In the genomic region with DNA sequence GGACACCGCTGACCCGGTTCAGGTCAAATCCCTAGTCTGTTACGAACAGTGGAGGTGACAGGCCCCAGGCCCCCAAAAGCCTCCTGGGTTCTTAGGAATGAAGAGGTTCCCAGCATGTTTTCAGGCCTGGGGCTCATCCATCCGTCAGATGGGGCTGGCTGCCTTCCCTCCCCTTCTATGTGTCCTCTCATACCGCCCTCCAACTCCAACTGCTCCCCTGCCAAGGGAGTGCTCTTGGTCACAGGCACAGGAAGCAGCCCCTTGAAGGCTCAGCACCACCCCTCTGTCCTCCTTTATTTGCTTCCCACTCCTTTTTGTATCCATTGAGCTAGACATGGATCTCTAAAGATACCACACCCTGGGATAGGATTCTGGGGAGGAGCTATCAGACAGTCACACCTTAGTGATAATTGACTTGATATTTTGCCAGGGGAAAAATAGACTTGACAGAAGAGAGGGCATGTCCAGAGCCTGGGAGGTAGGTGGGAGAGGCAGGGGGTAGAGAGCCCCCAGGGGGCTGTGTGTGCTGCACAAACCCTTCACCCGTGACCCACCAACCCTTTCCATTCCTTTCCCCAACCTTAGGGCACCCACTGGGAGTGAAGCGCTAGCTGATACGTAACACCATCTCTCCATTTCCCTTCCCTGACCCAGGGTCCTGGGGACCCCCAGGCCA, we compare ENCODE assay signal across 13 cellular contexts. TPM values are rescaled to one million over a fixed set of nuclear protein-coding genes. Genes with fewer than 3 reads are reported as not detected.
A peak's percentile ranks its signal among the peaks of the same experiment; 100 is the strongest.
DNase-seq lines count a peak whose midpoint lies in the region; ATAC-seq and TF ChIP-seq lines count a peak whose summit lies in the region.
"Had no signal": no experiment of that assay in that cellular context is flagged by ENCODE, and none has a peak within 500 bp of the region (broad histone marks: within the 10 kb centered on the region; RNA-seq: fewer than 3 reads in every experiment).

No MANE protein-coding gene starts in this region.

- peak overlapping the region; percentile 39 for H3K27ac ChIP-seq in AG04450 (ENCODE audit: low read depth, low read length)
- H3K27ac ChIP-seq: VCaP had no signal

- DNase-seq in AG04450 (ENCODE audit: low read depth, low spot score) (no peak), endothelial cell (ENCODE audit: low spot score) (no peak), UCSD-AML1 (lab: John Stamatoyannopoulos, UW; ENCODE audit: unreplicated experiment) (no peak), HCEC 1CT (no peak)

- H3K27ac Mint-ChIP-seq in IgD-negative memory B cell (peak overlapping the region; percentile 58 to 73 (median 67)), endothelial cell (ENCODE audit: unreplicated experiment) (peak overlapping the region; percentile 48), nephron (peak overlapping the region; percentile 90 to 95 (median 95))
- H3K27ac Mint-ChIP-seq: activated naive CD4-positive, alpha-beta T cell treated with anti-CD3 and anti-CD28 coated beads for 36 hours; CD8-positive, alpha-beta memory T cell had no signal

- H3K4me3 Mint-ChIP-seq in IgD-negative memory B cell = no peak overlapping the region
- H3K4me3 Mint-ChIP-seq in endothelial cell (ENCODE audit: unreplicated experiment) = no peak overlapping the region
- H3K4me3 Mint-ChIP-seq in nephron = no peak overlapping the region
- H3K4me3 Mint-ChIP-seq: activated naive CD4-positive, alpha-beta T cell treated with anti-CD3 and anti-CD28 coated beads for 36 hours; CD8-positive, alpha-beta memory T cell had no signal

- H3K27me3 ChIP-seq in AG04450 (ENCODE audit: control insufficient read depth, insufficient read depth, low read length) = no peaks in the 10 kb centered on the region
- H3K27me3 ChIP-seq: thyroid gland had no signal

- no peaks in the 10 kb centered on the region; the same call in 1 of the 2 replicates for H3K9me3 ChIP-seq in AG04450 (ENCODE audit: control insufficient read depth, insufficient read depth, low read length)
- H3K9me3 ChIP-seq: thyroid gland had no signal

- H3K27me3 Mint-ChIP-seq in IgD-negative memory B cell = peaks cover 18% of the 10 kb centered on the region
- peaks cover 20% of the 10 kb centered on the region for H3K27me3 Mint-ChIP-seq in endothelial cell (ENCODE audit: unreplicated experiment)
- peaks cover 5% of the 10 kb centered on the region for H3K27me3 Mint-ChIP-seq in nephron (ENCODE audit: low read depth)

- CTCF ChIA-PET in AG04450 (lab: Charles Lee) = interaction anchor here (0.5 to 1.1 kb wide), 4 partner anchors 10 to 1757 kb away, joined by 3 to 8 read pairs (median 4); no protein-coding TSS in a partner anchor

- ATAC-seq in GM21360 (IDR thresholded peaks at IDR 0.05; ENCODE audit: unreplicated experiment) (no peak), GM19351 (IDR thresholded peaks at IDR 0.05; ENCODE audit: unreplicated experiment) (no peak)
- ATAC-seq: HCT116 had no signal

- H3K4me1 Mint-ChIP-seq in IgD-negative memory B cell (peaks cover 0 to 5% (median 1%) of the 10 kb centered on the region in 3 donors), endothelial cell (ENCODE audit: unreplicated experiment) (peaks cover 10% of the 10 kb centered on the region), nephron (peaks cover 44% of the 10 kb centered on the region)

- POLR2A ChIA-PET in AG04450 (lab: Yijun Ruan, JAX) = interaction anchor here (0.6 to 1.4 kb wide), 6 partner anchors 11 to 422 kb away, joined by 3 to 8 read pairs (median 4); a partner anchor contains a TSS

- H3K36me3 Mint-ChIP-seq in IgD-negative memory B cell (peaks cover 2% of the 10 kb centered on the region), endothelial cell (ENCODE audit: low read depth, unreplicated experiment) (no peaks in the 10 kb centered on the region), nephron (ENCODE audit: low read depth) (no peaks in the 10 kb centered on the region)
- H3K36me3 Mint-ChIP-seq: CD8-positive, alpha-beta memory T cell had no signal

- TF ChIP-seq CTCF in AG04450 (IDR thresholded peaks at IDR 0.05; ENCODE audit: low read depth, low read length) (no peak), endothelial cell (IDR thresholded peaks at IDR 0.05; ENCODE audit: unreplicated experiment) (no peak), nephron (IDR thresholded peaks at IDR 0.05; ENCODE audit: unreplicated experiment in 3 of 3) (no peak)

- H3K9me3 Mint-ChIP-seq in IgD-negative memory B cell = no peaks in the 10 kb centered on the region
- no peaks in the 10 kb centered on the region for H3K9me3 Mint-ChIP-seq in endothelial cell (ENCODE audit: unreplicated experiment)
- H3K9me3 Mint-ChIP-seq in nephron = no peaks in the 10 kb centered on the region
- H3K9me3 Mint-ChIP-seq: activated naive CD4-positive, alpha-beta T cell treated with anti-CD3 and anti-CD28 coated beads for 36 hours; CD8-positive, alpha-beta memory T cell had no signal

- H3K4me3 ChIP-seq in AG04450 (ENCODE audit: low read depth, low read length) = no peak overlapping the region
- H3K4me3 ChIP-seq: thyroid gland had no signal

RNA-seq across cellular contexts. Expression of a gene that starts 10.7 kb away (rescaled TPM):
- polyA plus RNA-seq in AG04450 (2011; rRNA removed) (5.8 and 8.4 TPM in 2 replicates), IgD-negative memory B cell (not detected)
- 11.9 and 14.1 TPM in 2 replicates for polyA minus RNA-seq in AG04450 (2011; rRNA and poly(A)+ RNA removed)
- 0.18 TPM for total RNA-seq in endothelial cell (ENCODE audit: unreplicated experiment)
- total RNA-seq: activated naive CD4-positive, alpha-beta T cell treated with anti-CD3 and anti-CD28 coated beads for 36 hours; CD8-positive, alpha-beta memory T cell had no signal
- polyA plus RNA-seq: CD8-positive, alpha-beta memory T cell had no signal
